ENCODE assay signal across 8 cellular contexts in genomic region chr9:83885559-83886240, GRCh38. TPM values are rescaled to one million over a fixed set of nuclear protein-coding genes. Genes with fewer than 3 reads are reported as not detected.
DNase-seq lines count a peak whose midpoint lies in the region; ATAC-seq, FAIRE-seq and TF ChIP-seq lines count a peak whose summit lies in the region.
"Not testable (repeated sequence)": the region's sequence is repeated elsewhere in the genome, so short reads cannot be mapped to it uniquely, and the experiment has no call there.

No MANE protein-coding gene starts in this region.

- not testable (repeated sequence) for TF ChIP-seq CTCF in Caco-2 (IDR thresholded peaks at IDR 0.05; ENCODE audit: insufficient read depth in 1 of 2, low read depth in 1 of 2, low read length in 1 of 2, severe bottlenecking in 1 of 2, unreplicated experiment in 1 of 2); PC-9 (conservative IDR thresholded peaks at IDR 0.05); epithelial cell of esophagus (IDR thresholded peaks at IDR 0.05; ENCODE audit: insufficient read depth, low read depth, low read length, missing control alignments); omental fat pad (IDR thresholded peaks at IDR 0.05)

- H3K4me1 Mint-ChIP-seq in Caco-2 (ENCODE audit: low read depth, unreplicated experiment): not testable (repeated sequence)

- not testable (repeated sequence) for H3K4me1 ChIP-seq in Caco-2
- H3K4me1 ChIP-seq in PC-9 (replicated peaks; ENCODE audit: insufficient read depth): peaks cover 18% of the 10 kb centered on the region; the same call in 1 of the 2 replicates

- not testable (repeated sequence) for H3F3A ChIP-seq in PC-9 (ENCODE audit: insufficient read depth, low read depth)

- H3K27ac Mint-ChIP-seq in Caco-2 (ENCODE audit: unreplicated experiment): not testable (repeated sequence)

- ATAC-seq in omental fat pad (ENCODE audit: low FRiP score): peak; percentile 77

- H3K4me2 ChIP-seq in PC-9: not testable (repeated sequence)

- H2AFZ ChIP-seq in PC-9: not testable (repeated sequence)

- intact Hi-C loops in Caco-2 (cut with micrococcal nuclease; ENCODE audit: unreplicated experiment): not testable (repeated sequence)
- intact Hi-C loops in PC-9 (cut with micrococcal nuclease; ENCODE audit: unreplicated experiment): loop anchor here (2.0 kb wide), 1 partner anchor 15 kb away; no protein-coding TSS in a partner anchor

- not testable (repeated sequence) for H3K79me2 ChIP-seq in PC-9 (ENCODE audit: low read depth)

- not testable (repeated sequence) for H3K36me3 Mint-ChIP-seq in Caco-2 (ENCODE audit: insufficient read depth, unreplicated experiment)

- H4K20me1 ChIP-seq in PC-9 (ENCODE audit: insufficient read depth): not testable (repeated sequence)

- not testable (repeated sequence) for H3K4me3 ChIP-seq in Caco-2 (ENCODE audit: low read depth, low read length); PC-9; epithelial cell of esophagus (ENCODE audit: low read length)

- POLR2A ChIA-PET in Caco-2 (lab: Charles Lee): not testable (repeated sequence)
- POLR2A ChIA-PET in PC-9 (lab: Charles Lee; ENCODE audit: unreplicated experiment): interaction anchor here (0.6 to 0.7 kb wide), 4 partner anchors 32 to 408 kb away, joined by 3 to 5 read pairs (median 4); no protein-coding TSS in a partner anchor

- H3K27me3 ChIP-seq in Caco-2 (replicated peaks; ENCODE audit: control insufficient read depth, insufficient read depth, low read length); PC-9 (ENCODE audit: insufficient read depth, low read depth): not testable (repeated sequence)

- FAIRE-seq in urothelium cell line (lab: Jason Lieb, UNC): not testable (repeated sequence)

- H3K4me3 Mint-ChIP-seq in Caco-2 (ENCODE audit: unreplicated experiment): not testable (repeated sequence)

- H3K9me2 ChIP-seq in PC-9 (ENCODE audit: insufficient read depth): not testable (repeated sequence)

- BruUV-seq in Caco-2 (replicated peaks; lab: Mats Ljungman, UMichigan); PC-9 (replicated peaks; lab: Mats Ljungman, UMichigan): not testable (repeated sequence)

- H3K27ac ChIP-seq in PC-9: peak overlapping the region; percentile 47

- not testable (repeated sequence) for H3K9me3 ChIP-seq in Caco-2; PC-9 (ENCODE audit: insufficient read depth, low read depth)

- H3K9me3 Mint-ChIP-seq in Caco-2 (ENCODE audit: unreplicated experiment): not testable (repeated sequence)

- CTCF ChIA-PET in Caco-2 (lab: Charles Lee): not testable (repeated sequence)
- CTCF ChIA-PET in PC-9 (lab: Charles Lee): interaction anchor here (0.6 to 0.7 kb wide), 2 partner anchors 15 to 27 kb away, joined by 3 to 5 read pairs; no protein-coding TSS in a partner anchor

- not testable (repeated sequence) for H3K27me3 Mint-ChIP-seq in Caco-2 (ENCODE audit: insufficient read depth, unreplicated experiment)

- H3K36me3 ChIP-seq in Caco-2 (ENCODE audit: control insufficient read depth, insufficient read depth, low read length); PC-9 (ENCODE audit: low read depth): not testable (repeated sequence)

- DNase-seq in Caco-2 (peak; percentile 1 to 27), HK-2 (ENCODE audit: unreplicated experiment) (peak; percentile 57), PC-9 (peak; percentile 76 to 90), amniotic stem cell (lab: John Stamatoyannopoulos, UW) (peak; percentile 34), epithelial cell of esophagus (ENCODE audit: low read depth) (peak; percentile 90), iris pigment epithelial cell (ENCODE audit: low read depth) (peak; percentile 91), urothelium cell line (ENCODE audit: low spot score) (peak; percentile 14)
- not testable (repeated sequence) for DNase-seq in omental fat pad (ENCODE audit: low spot score)

RNA-seq across cellular contexts. Expression of gene KIF27, which starts 35.5 kb away (rescaled TPM):
- total RNA-seq in Caco-2 (2022) (1.8 and 2.0 TPM in 2 replicates), PC-9 (2021) (9.0 and 13.3 TPM in 2 replicates), omental fat pad (1 to 10 TPM; 3.0 to 5.7 (median 4.4) TPM)
